In genomic region chr1:214615871-214616270, GRCh38 we compare ENCODE assay signal across 21 cellular contexts. TPM values are rescaled to one million over a fixed set of nuclear protein-coding genes. Genes with fewer than 3 reads are reported as not detected.
DNase-seq lines count a peak whose midpoint lies in the region; ATAC-seq, FAIRE-seq and TF ChIP-seq lines count a peak whose summit lies in the region.
"Had no signal": no experiment of that assay in that cellular context is flagged by ENCODE, and none has a peak within 500 bp of the region (broad histone marks: within the 10 kb centered on the region; RNA-seq: fewer than 3 reads in every experiment).

No MANE protein-coding gene starts in this region.

- CTCF ChIA-PET in Calu3 (lab: Charles Lee): interaction anchor here (0.5 to 1.1 kb wide), 3 partner anchors 12 to 134 kb away, joined by 3 to 6 read pairs (median 3); no protein-coding TSS in a partner anchor

- no peaks in the 10 kb centered on the region for H3K27me3 Mint-ChIP-seq in Calu3 (ENCODE audit: unreplicated experiment)

- no peak overlapping the region for H3K4me3 Mint-ChIP-seq in Calu3 (ENCODE audit: low read depth, unreplicated experiment)
- H3K4me3 Mint-ChIP-seq: endodermal cell had no signal

- no peak for ATAC-seq in GM21526 (IDR thresholded peaks at IDR 0.05; ENCODE audit: low FRiP score, unreplicated experiment)
- no peak for ATAC-seq in stimulated activated naive CD8-positive, alpha-beta T cell treated with anti-CD3 and anti-CD28 coated beads, Interleukin-15, Interleukin-2, amounts not matched to agents 100 U/mL and 50 U/mL, for 24 hours
- ATAC-seq: HepG2, pancreas had no signal

- H3K4me1 Mint-ChIP-seq in Calu3 (ENCODE audit: low read depth, unreplicated experiment): peaks cover 48% of the 10 kb centered on the region

- intact Hi-C loops in Calu3 (cut with micrococcal nuclease; ENCODE audit: unreplicated experiment): no loop called here

- FAIRE-seq in H54 (lab: Jason Lieb, UNC): peak; percentile 33
- FAIRE-seq: HepG2, keratinocyte, pancreas had no signal

- peaks cover 37% of the 10 kb centered on the region for H3K36me3 Mint-ChIP-seq in Calu3 (ENCODE audit: insufficient read depth, unreplicated experiment)

- no peak overlapping the region for H3K27ac Mint-ChIP-seq in Calu3 (ENCODE audit: unreplicated experiment)
- H3K27ac Mint-ChIP-seq: endodermal cell had no signal

- H3K9me3 Mint-ChIP-seq in Calu3 (ENCODE audit: low read depth, unreplicated experiment): no peaks in the 10 kb centered on the region
- H3K9me3 Mint-ChIP-seq: endodermal cell had no signal

- no peak for TF ChIP-seq CTCF in Calu3 (IDR thresholded peaks at IDR 0.05; ENCODE audit: unreplicated experiment)

- no peak for TF ChIP-seq POLR2A in H54 (IDR thresholded peaks at IDR 0.05; ENCODE audit: low read depth, low read length)

- BruUV-seq in Calu3 (replicated peaks; lab: Mats Ljungman, UMichigan): TSS peak; percentile 1

- DNase-seq in Calu3: no peak
- DNase-seq in H54 (ENCODE audit: insufficient read length, low spot score): no peak
- DNase-seq in astrocyte of the hippocampus (ENCODE audit: low read depth, low spot score): peak; percentile 73
- DNase-seq in hepatic stellate cell (ENCODE audit: low spot score): peak; percentile 10
- no peak for DNase-seq in CD1c-positive myeloid dendritic cell (ENCODE audit: extremely low spot score)
- no peak for DNase-seq in stimulated activated naive CD8-positive, alpha-beta T cell treated with anti-CD3 and anti-CD28 coated beads, Interleukin-15, Interleukin-2, amounts not matched to agents 100 U/mL and 50 U/mL, for 24 hours
- DNase-seq: amygdala; C1 segment of cervical spinal cord; endodermal cell; foreskin melanocyte; hypothalamus; mammary epithelial cell; NCI-H1436 treated with DMSO at 0.1 percent for 48 hours; NCI-H82; pancreas; SJCRH30; stimulated activated naive CD4-positive, alpha-beta T cell treated with Interleukin-2 at 50 U/mL for 16 hours; transverse colon had no signal

RNA-seq across cellular contexts. Expression of gene CENPF, which starts 12.9 kb away (rescaled TPM):
- total RNA-seq in Calu3 (2022): 118 and 144 TPM in 2 replicates

Comparison
In these comparisons a context has a peak if more than half of its experiments do, and no peak if none do; other contexts are left out.
1. DNase-seq: peak in astrocyte of the hippocampus (single experiment) and hepatic stellate cell (single experiment); none in Calu3 (single experiment), H54 (single experiment), CD1c-positive myeloid dendritic cell (single experiment) and stimulated activated naive CD8-positive, alpha-beta T cell treated with anti-CD3 and anti-CD28 coated beads, Interleukin-15, Interleukin-2, amounts not matched to agents 100 U/mL and 50 U/mL, for 24 hours (single experiment).